9 cellular contexts compared by ENCODE assay signal in the genomic region with DNA sequence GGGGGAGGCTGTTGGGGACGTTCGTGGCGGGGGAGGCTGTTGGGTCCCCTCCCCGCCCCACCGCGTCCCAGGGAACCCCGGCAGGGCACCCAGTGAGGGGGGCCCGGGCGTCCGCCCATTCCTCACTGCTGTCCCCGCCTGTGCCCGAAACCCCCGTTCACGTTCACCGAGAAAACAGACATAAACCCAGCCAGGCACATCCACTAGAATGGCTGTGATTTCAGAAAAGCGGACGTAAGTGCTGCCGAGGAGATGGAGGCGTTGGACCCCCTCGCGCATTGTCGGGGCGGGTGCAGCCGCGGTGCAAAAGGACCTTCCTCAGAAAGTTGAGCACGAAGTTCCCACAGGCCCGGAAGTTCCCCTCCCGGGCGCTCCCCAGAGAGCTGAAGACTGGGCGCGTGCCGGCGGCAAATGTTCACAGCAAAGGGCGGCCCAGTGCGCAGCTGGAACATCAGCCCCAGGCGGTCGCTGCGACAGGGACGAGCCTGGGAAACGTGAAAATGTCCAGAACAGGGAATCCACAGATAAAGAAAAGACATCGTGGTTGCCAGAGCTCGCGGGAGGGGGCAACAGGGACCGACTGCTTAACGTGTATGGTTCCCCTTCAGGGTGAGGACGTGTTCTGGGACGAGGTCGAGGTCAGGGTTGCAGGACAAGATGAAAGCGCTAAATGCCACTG. TPM values are rescaled to one million over a fixed set of nuclear protein-coding genes. Genes with fewer than 3 reads are reported as not detected.
DNase-seq lines count a peak whose midpoint lies in the region; ATAC-seq and TF ChIP-seq lines count a peak whose summit lies in the region.
"Had no signal": no experiment of that assay in that cellular context is flagged by ENCODE, and none has a peak within 500 bp of the region (broad histone marks: within the 10 kb centered on the region; RNA-seq: fewer than 3 reads in every experiment).

No MANE protein-coding gene starts in this region.

- no peaks in the 10 kb centered on the region for H4K20me1 ChIP-seq in hepatocyte (ENCODE audit: insufficient read depth, poor library complexity, severe bottlenecking)

- DNase-seq in CD4-positive, alpha-beta memory T cell, result peak in 2 of 5 donors; percentile 13 to 42
- DNase-seq in hepatocyte (ENCODE audit: low spot score), result peak; percentile 66
- peak; percentile 43 for DNase-seq in stimulated activated CD8-positive, alpha-beta memory T cell treated with anti-CD3 and anti-CD28 coated beads, Interleukin-4, amount 100 ng/mL, for 48 hours
- DNase-seq in NCI-H345 (lab: John Stamatoyannopoulos, UW), result no peak

- no peak for TF ChIP-seq CTCF in hepatocyte (IDR thresholded peaks at IDR 0.05; ENCODE audit: poor library complexity)

- peak overlapping the region; percentile 51 to 77 (median 65) for H3K4me3 Mint-ChIP-seq in CD4-positive, alpha-beta memory T cell
- peak overlapping the region; percentile 57 for H3K4me3 Mint-ChIP-seq in activated naive CD4-positive, alpha-beta T cell treated with anti-CD3 and anti-CD28 coated beads, Interleukin-2, amount 50 U/mL, for 24 hours

- peaks cover 13 to 20% of the 10 kb centered on the region in 2 donors for H3K27me3 Mint-ChIP-seq in CD4-positive, alpha-beta memory T cell
- peaks cover 24% of the 10 kb centered on the region for H3K27me3 Mint-ChIP-seq in activated naive CD4-positive, alpha-beta T cell treated with anti-CD3 and anti-CD28 coated beads, Interleukin-2, amount 50 U/mL, for 24 hours

- CTCF ChIA-PET in CD4-positive, alpha-beta memory T cell (lab: Charles Lee; ENCODE audit: partially characterized antibody), result interaction anchor here (0.6 to 2.5 kb wide), 6 partner anchors 15 to 79 kb away, joined by 3 to 14 read pairs (median 7); partner anchors contain the start of genes NOC2L and PLEKHN1

- no peaks in the 10 kb centered on the region for H3K9me2 ChIP-seq in hepatocyte (replicated peaks; ENCODE audit: insufficient read depth)

- ATAC-seq in HG03354 (IDR thresholded peaks at IDR 0.05; ENCODE audit: poor library complexity, severe bottlenecking, unreplicated experiment) (peak; percentile 45), HG03025 (IDR thresholded peaks at IDR 0.05; ENCODE audit: low FRiP score, unreplicated experiment) (no peak), GM19035 (IDR thresholded peaks at IDR 0.05; ENCODE audit: unreplicated experiment) (no peak)

- intact Hi-C loops in CD4-positive, alpha-beta memory T cell (cut with micrococcal nuclease), result no loop called here

- POLR2A ChIA-PET in CD4-positive, alpha-beta memory T cell (lab: Charles Lee; ENCODE audit: partially characterized antibody), result interaction anchor here (1.2 to 1.7 kb wide), 3 partner anchors 65 to 78 kb away, joined by 3 to 6 read pairs (median 4); no protein-coding TSS in a partner anchor

- no peaks in the 10 kb centered on the region for H3K79me2 ChIP-seq in hepatocyte

- H3K27ac ChIP-seq in CD4-positive, alpha-beta memory T cell (ENCODE audit: low read depth, low read length), result no peak overlapping the region
- no peak overlapping the region for H3K27ac ChIP-seq in hepatocyte
- H3K27ac ChIP-seq: KMS-11 had no signal

- no peaks in the 10 kb centered on the region for H3K9me3 ChIP-seq in CD4-positive, alpha-beta memory T cell (ENCODE audit: control insufficient read depth in 1 of 2, low read length in 2 of 2)
- no peaks in the 10 kb centered on the region for H3K9me3 ChIP-seq in hepatocyte (ENCODE audit: low read depth)

- H3K4me1 Mint-ChIP-seq in CD4-positive, alpha-beta memory T cell, result peaks cover 0 to 16% (median 7%) of the 10 kb centered on the region in 4 donors
- peaks cover 4% of the 10 kb centered on the region for H3K4me1 Mint-ChIP-seq in activated naive CD4-positive, alpha-beta T cell treated with anti-CD3 and anti-CD28 coated beads, Interleukin-2, amount 50 U/mL, for 24 hours

- H3K36me3 ChIP-seq in CD4-positive, alpha-beta memory T cell (ENCODE audit: insufficient read depth, low read length), result no peaks in the 10 kb centered on the region
- H3K36me3 ChIP-seq in hepatocyte (replicated peaks; ENCODE audit: insufficient read depth, low read depth), result no peaks in the 10 kb centered on the region

- 12% methylated on average over 35 of the region's 49 CpGs for WGBS in hepatocyte (ENCODE audit: low lambda C conversion rate, missing lambda C conversion rate)

- H3K4me2 ChIP-seq in hepatocyte, result peak overlapping the region; percentile 92

- H3K27ac Mint-ChIP-seq in CD4-positive, alpha-beta memory T cell, result peak overlapping the region in 2 of 7 donors; percentile 72 to 85
- peak overlapping the region; percentile 2 for H3K27ac Mint-ChIP-seq in activated naive CD4-positive, alpha-beta T cell treated with anti-CD3 and anti-CD28 coated beads, Interleukin-2, amount 50 U/mL, for 24 hours

- peak overlapping the region in 1 of 2 donors; percentile 13 for H3K4me3 ChIP-seq in CD4-positive, alpha-beta memory T cell (ENCODE audit: low read length in 2 of 2)
- H3K4me3 ChIP-seq in hepatocyte, result peak overlapping the region; percentile 35

- H3K36me3 Mint-ChIP-seq in CD4-positive, alpha-beta memory T cell, result no peaks in the 10 kb centered on the region
- peaks cover 1% of the 10 kb centered on the region for H3K36me3 Mint-ChIP-seq in activated naive CD4-positive, alpha-beta T cell treated with anti-CD3 and anti-CD28 coated beads, Interleukin-2, amount 50 U/mL, for 24 hours

- peaks cover 0 to 4% (median 0%) of the 10 kb centered on the region in 8 donors for H3K9me3 Mint-ChIP-seq in CD4-positive, alpha-beta memory T cell
- H3K9me3 Mint-ChIP-seq in activated naive CD4-positive, alpha-beta T cell treated with anti-CD3 and anti-CD28 coated beads, Interleukin-2, amount 50 U/mL, for 24 hours, result no peaks in the 10 kb centered on the region

- H2AFZ ChIP-seq in hepatocyte, result peak overlapping the region; percentile 75

- peaks cover 12% of the 10 kb centered on the region for H3K4me1 ChIP-seq in CD4-positive, alpha-beta memory T cell (ENCODE audit: insufficient read depth, low read length)
- peaks cover 14% of the 10 kb centered on the region for H3K4me1 ChIP-seq in hepatocyte (ENCODE audit: insufficient read depth)

- H3K27me3 ChIP-seq in CD4-positive, alpha-beta memory T cell (ENCODE audit: insufficient read depth, low read length), result no peaks in the 10 kb centered on the region
- H3K27me3 ChIP-seq in hepatocyte, result no peaks in the 10 kb centered on the region

RNA-seq across cellular contexts. Expression of gene SAMD11, which starts 18.5 kb away (rescaled TPM):
- not detected for total RNA-seq in CD4-positive, alpha-beta memory T cell
- polyA plus RNA-seq in CD4-positive, alpha-beta memory T cell, result under 1 TPM in 1 of 2 donors, not detected in 1; 0.10 TPM
- total RNA-seq in hepatocyte, result 9.5 and 10.2 TPM in 2 replicates
- polyA plus RNA-seq in hepatocyte, result 17.1 and 20.1 TPM in 2 replicates

RNA-seq across cellular contexts. Expression of gene NOC2L, which starts 53.8 kb away (rescaled TPM):
- total RNA-seq in CD4-positive, alpha-beta memory T cell, result 10 to 100 TPM; 63.6 to 69.5 TPM
- 10 to 100 TPM; 63.0 to 67.7 TPM for polyA plus RNA-seq in CD4-positive, alpha-beta memory T cell
- total RNA-seq in hepatocyte, result 29.3 and 44.3 TPM in 2 replicates
- polyA plus RNA-seq in hepatocyte, result 66.6 and 68.1 TPM in 2 replicates

RNA-seq across cellular contexts. Expression of gene KLHL17, which starts 55.2 kb away (rescaled TPM):
- total RNA-seq in CD4-positive, alpha-beta memory T cell, result 10 to 100 TPM; 43.4 to 46.5 TPM
- 1 to 10 TPM in 1 of 2 donors, under 1 TPM in 1; 0.89 to 1.7 TPM for polyA plus RNA-seq in CD4-positive, alpha-beta memory T cell
- 4.1 and 13.8 TPM in 2 replicates for total RNA-seq in hepatocyte
- polyA plus RNA-seq in hepatocyte, result 25.0 and 35.4 TPM in 2 replicates

Comparison
In these comparisons a context has a peak if more than half of its experiments do, and no peak if none do; other contexts are left out.
1. RNA of gene SAMD11, which starts 18.5 kb away (total RNA-seq): 9.5 to 10.2 TPM in hepatocyte; not detected in CD4-positive, alpha-beta memory T cell; every median in the first group is over 10 times any median in the second.